15 cellular contexts compared by ENCODE assay signal in the genomic region with DNA sequence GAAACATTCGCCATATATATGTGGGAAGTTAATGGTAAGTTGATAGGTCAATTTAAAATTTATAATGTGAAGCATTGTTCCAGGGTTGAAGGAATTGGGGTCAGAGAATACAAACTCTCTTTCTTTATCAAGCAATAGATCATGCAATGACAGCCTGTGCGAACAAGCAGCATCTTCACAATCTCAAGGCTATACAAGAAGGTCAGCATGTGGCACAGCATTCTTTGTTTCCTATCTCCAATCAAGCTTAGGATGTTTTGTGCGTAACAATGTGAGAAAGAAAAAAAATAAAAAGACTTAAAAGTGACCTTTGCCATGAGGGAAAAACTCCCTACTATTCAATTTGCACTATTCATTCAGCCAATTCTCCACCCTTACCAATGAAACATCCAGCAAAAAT.
DNase-seq lines count a peak whose midpoint lies in the region; ATAC-seq and TF ChIP-seq lines count a peak whose summit lies in the region.
"Had no signal": no experiment of that assay in that cellular context is flagged by ENCODE, and none has a peak within 500 bp of the region (broad histone marks: within the 10 kb centered on the region; RNA-seq: fewer than 3 reads in every experiment).

No MANE protein-coding gene starts in this region.

- H3K27me3 Mint-ChIP-seq in GM23338 (ENCODE audit: insufficient read depth, low read depth, poor library complexity), result peaks cover 1% of the 10 kb centered on the region

- no peaks in the 10 kb centered on the region for H3K79me2 ChIP-seq in GM23338 (replicated peaks; ENCODE audit: insufficient read depth)

- H3K4me3 Mint-ChIP-seq in GM23338, result no peak overlapping the region
- H3K4me3 Mint-ChIP-seq: CD4-positive, CD25-positive, alpha-beta regulatory T cell had no signal

- peaks cover 13% of the 10 kb centered on the region for H3K9me3 ChIP-seq in mesodermal cell (ENCODE audit: control insufficient read depth, low read length)
- H3K9me3 ChIP-seq: BLaER1 had no signal

- peaks cover 24% of the 10 kb centered on the region; the same call in 2 of the 3 replicates for H3K9me3 Mint-ChIP-seq in GM23338

- no peaks in the 10 kb centered on the region; the same call in 1 of the 2 replicates for H3K9me2 ChIP-seq in GM23338 (ENCODE audit: insufficient read depth)

- H3K27ac Mint-ChIP-seq in GM23338, result no peak overlapping the region; the same call in 1 of the 2 replicates
- H3K27ac Mint-ChIP-seq: CD4-positive, CD25-positive, alpha-beta regulatory T cell had no signal

- no peak for TF ChIP-seq CTCF in GM23338 (conservative IDR thresholded peaks at IDR 0.05; ENCODE audit: low read depth in 2 of 2)

- H4K20me1 ChIP-seq in GM23338 (replicated peaks; ENCODE audit: insufficient read depth), result no peaks in the 10 kb centered on the region
- H4K20me1 ChIP-seq: BLaER1 had no signal

- no peak overlapping the region for H3K4me3 ChIP-seq in GM23338
- H3K4me3 ChIP-seq in mesodermal cell (ENCODE audit: extremely low read depth, insufficient read depth, low read length, poor library complexity, severe bottlenecking), result no peak overlapping the region
- H3K4me3 ChIP-seq: BLaER1 had no signal

- H3K36me3 Mint-ChIP-seq in GM23338 (ENCODE audit: low read depth), result peaks cover 21% of the 10 kb centered on the region; the same call in 2 of the 3 replicates
- H3K36me3 Mint-ChIP-seq: CD4-positive, CD25-positive, alpha-beta regulatory T cell had no signal

- WGBS in mesodermal cell (ENCODE audit: insufficient coverage in 2 of 2), 2 experiments, result 57 to 89% methylated on average over 1 of the region's 3 CpGs

- peak; percentile 54 for ATAC-seq in GM23338
- no peak for ATAC-seq in GM18502 (IDR thresholded peaks at IDR 0.05; ENCODE audit: poor library complexity, unreplicated experiment)
- ATAC-seq in GM21825 (IDR thresholded peaks at IDR 0.05; ENCODE audit: unreplicated experiment), result no peak
- no peak for ATAC-seq in GM18873 (IDR thresholded peaks at IDR 0.05; ENCODE audit: low FRiP score, unreplicated experiment)
- ATAC-seq: HCT116 had no signal

- no peaks in the 10 kb centered on the region for H3F3A ChIP-seq in GM23338 (replicated peaks; ENCODE audit: low read depth)

- no peaks in the 10 kb centered on the region for H3K4me1 ChIP-seq in GM23338 (ENCODE audit: insufficient read depth)
- no peaks in the 10 kb centered on the region for H3K4me1 ChIP-seq in mesodermal cell (ENCODE audit: control insufficient read depth, insufficient read depth, low read length, poor library complexity, severe bottlenecking)
- H3K4me1 ChIP-seq: BLaER1 had no signal

- no peak overlapping the region for H3K4me2 ChIP-seq in GM23338
- H3K4me2 ChIP-seq: BLaER1, KMS-11 had no signal

- DNase-seq in GM23338 (ENCODE audit: low spot score) (no peak), caudate nucleus (lab: John Stamatoyannopoulos, UW) (no peak), retina (peak; percentile 22)
- DNase-seq: 8988T; AML-193; Calu3; CD4-positive, CD25-positive, alpha-beta regulatory T cell; DMS 273 treated with DMSO at 0.1 percent for 48 hours had no signal

- H3K36me3 ChIP-seq in GM23338 (ENCODE audit: insufficient read depth) (peaks cover 8% of the 10 kb centered on the region; the same call in 1 of the 2 replicates), mesodermal cell (ENCODE audit: control insufficient read depth, insufficient read depth, low read length) (no peaks in the 10 kb centered on the region)
- H3K36me3 ChIP-seq: BLaER1 had no signal

- peaks cover 8% of the 10 kb centered on the region; the same call in 2 of the 3 replicates for H3K4me1 Mint-ChIP-seq in GM23338
- H3K4me1 Mint-ChIP-seq: CD4-positive, CD25-positive, alpha-beta regulatory T cell had no signal

- H2AFZ ChIP-seq in GM23338, result peak overlapping the region; percentile 26; the same call in 1 of the 2 replicates

- no peaks in the 10 kb centered on the region for H3K27me3 ChIP-seq in GM23338 (ENCODE audit: insufficient read depth)
- H3K27me3 ChIP-seq: BLaER1 had no signal

- H3K27ac ChIP-seq in GM23338 (ENCODE audit: low read depth), result no peak overlapping the region
- H3K27ac ChIP-seq in caudate nucleus (ENCODE audit: low read depth, low read length), result peak overlapping the region; percentile 67
- H3K27ac ChIP-seq in mesodermal cell (ENCODE audit: low read depth, low read length, severe bottlenecking), result peak overlapping the region; percentile 3
- H3K27ac ChIP-seq: BLaER1, KMS-11 had no signal

TF ChIP-seq in GM23338, 12 proteins besides CTCF, POLR2A, EP300 and RAD21:
- TF ChIP-seq, protein P1, sequence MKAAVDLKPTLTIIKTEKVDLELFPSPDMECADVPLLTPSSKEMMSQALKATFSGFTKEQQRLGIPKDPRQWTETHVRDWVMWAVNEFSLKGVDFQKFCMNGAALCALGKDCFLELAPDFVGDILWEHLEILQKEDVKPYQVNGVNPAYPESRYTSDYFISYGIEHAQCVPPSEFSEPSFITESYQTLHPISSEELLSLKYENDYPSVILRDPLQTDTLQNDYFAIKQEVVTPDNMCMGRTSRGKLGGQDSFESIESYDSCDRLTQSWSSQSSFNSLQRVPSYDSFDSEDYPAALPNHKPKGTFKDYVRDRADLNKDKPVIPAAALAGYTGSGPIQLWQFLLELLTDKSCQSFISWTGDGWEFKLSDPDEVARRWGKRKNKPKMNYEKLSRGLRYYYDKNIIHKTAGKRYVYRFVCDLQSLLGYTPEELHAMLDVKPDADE (IDR thresholded peaks at IDR 0.05), result no peak
- TF ChIP-seq, protein P2, sequence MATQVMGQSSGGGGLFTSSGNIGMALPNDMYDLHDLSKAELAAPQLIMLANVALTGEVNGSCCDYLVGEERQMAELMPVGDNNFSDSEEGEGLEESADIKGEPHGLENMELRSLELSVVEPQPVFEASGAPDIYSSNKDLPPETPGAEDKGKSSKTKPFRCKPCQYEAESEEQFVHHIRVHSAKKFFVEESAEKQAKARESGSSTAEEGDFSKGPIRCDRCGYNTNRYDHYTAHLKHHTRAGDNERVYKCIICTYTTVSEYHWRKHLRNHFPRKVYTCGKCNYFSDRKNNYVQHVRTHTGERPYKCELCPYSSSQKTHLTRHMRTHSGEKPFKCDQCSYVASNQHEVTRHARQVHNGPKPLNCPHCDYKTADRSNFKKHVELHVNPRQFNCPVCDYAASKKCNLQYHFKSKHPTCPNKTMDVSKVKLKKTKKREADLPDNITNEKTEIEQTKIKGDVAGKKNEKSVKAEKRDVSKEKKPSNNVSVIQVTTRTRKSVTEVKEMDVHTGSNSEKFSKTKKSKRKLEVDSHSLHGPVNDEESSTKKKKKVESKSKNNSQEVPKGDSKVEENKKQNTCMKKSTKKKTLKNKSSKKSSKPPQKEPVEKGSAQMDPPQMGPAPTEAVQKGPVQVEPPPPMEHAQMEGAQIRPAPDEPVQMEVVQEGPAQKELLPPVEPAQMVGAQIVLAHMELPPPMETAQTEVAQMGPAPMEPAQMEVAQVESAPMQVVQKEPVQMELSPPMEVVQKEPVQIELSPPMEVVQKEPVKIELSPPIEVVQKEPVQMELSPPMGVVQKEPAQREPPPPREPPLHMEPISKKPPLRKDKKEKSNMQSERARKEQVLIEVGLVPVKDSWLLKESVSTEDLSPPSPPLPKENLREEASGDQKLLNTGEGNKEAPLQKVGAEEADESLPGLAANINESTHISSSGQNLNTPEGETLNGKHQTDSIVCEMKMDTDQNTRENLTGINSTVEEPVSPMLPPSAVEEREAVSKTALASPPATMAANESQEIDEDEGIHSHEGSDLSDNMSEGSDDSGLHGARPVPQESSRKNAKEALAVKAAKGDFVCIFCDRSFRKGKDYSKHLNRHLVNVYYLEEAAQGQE (IDR thresholded peaks at IDR 0.05; ENCODE audit: unreplicated experiment), result no peak
- no peak for TF ChIP-seq EZH2phosphoT487 (IDR thresholded peaks at IDR 0.05; ENCODE audit: unreplicated experiment)
- no peak for TF ChIP-seq POLR2AphosphoS5 (IDR thresholded peaks at IDR 0.05; ENCODE audit: low read depth)
- no peak for TF ChIP-seq ZNF331 (CRISPR knock-in tag; IDR thresholded peaks at IDR 0.05; ENCODE audit: low read depth)
- no peak for TF ChIP-seq NANOG (IDR thresholded peaks at IDR 0.05; ENCODE audit: borderline replicate concordance)
